8 cellular contexts compared by ENCODE assay signal in genomic region chr12:47757840-47758583, GRCh38. TPM values are rescaled to one million over a fixed set of nuclear protein-coding genes. Genes with fewer than 3 reads are reported as not detected.
DNase-seq lines count a peak whose midpoint lies in the region; ATAC-seq and TF ChIP-seq lines count a peak whose summit lies in the region.

No MANE protein-coding gene starts in this region.

- peaks cover 25% of the 10 kb centered on the region for H3K4me1 ChIP-seq in thymus (ENCODE audit: control insufficient read depth, insufficient read depth, low read length)

- ATAC-seq in central memory CD8-positive, alpha-beta T cell (replicated peaks; ENCODE audit: extremely low read depth, poor library complexity, severe bottlenecking): no peak
- ATAC-seq in GM19324 (IDR thresholded peaks at IDR 0.05; ENCODE audit: low FRiP score, unreplicated experiment): no peak

- H3K36me3 Mint-ChIP-seq in T-helper 2 cell treated with Interferon-gamma antibody and Interleukin-4, amounts not matched to agents 5 μg/mL and 100 μg/mL, for 36 hours (ENCODE audit: low read depth): no peaks in the 10 kb centered on the region
- peaks cover 2% of the 10 kb centered on the region for H3K36me3 Mint-ChIP-seq in central memory CD8-positive, alpha-beta T cell (ENCODE audit: insufficient read depth)

- no peak overlapping the region for H3K27ac ChIP-seq in thymus (ENCODE audit: low read depth)

- H3K4me1 Mint-ChIP-seq in T-helper 2 cell treated with Interferon-gamma antibody and Interleukin-4, amounts not matched to agents 5 μg/mL and 100 μg/mL, for 36 hours (ENCODE audit: low read depth): peaks cover 26% of the 10 kb centered on the region
- peaks cover 24% of the 10 kb centered on the region for H3K4me1 Mint-ChIP-seq in central memory CD8-positive, alpha-beta T cell

- peaks cover 7% of the 10 kb centered on the region for H3K27me3 Mint-ChIP-seq in T-helper 2 cell treated with Interferon-gamma antibody and Interleukin-4, amounts not matched to agents 5 μg/mL and 100 μg/mL, for 36 hours (ENCODE audit: low read depth)
- no peaks in the 10 kb centered on the region for H3K27me3 Mint-ChIP-seq in central memory CD8-positive, alpha-beta T cell

- H3K4me3 Mint-ChIP-seq in T-helper 2 cell treated with Interferon-gamma antibody and Interleukin-4, amounts not matched to agents 5 μg/mL and 100 μg/mL, for 36 hours: peak overlapping the region; percentile 58
- peak overlapping the region; percentile 70 for H3K4me3 Mint-ChIP-seq in central memory CD8-positive, alpha-beta T cell

- no peaks in the 10 kb centered on the region for H3K36me3 ChIP-seq in thymus (ENCODE audit: control insufficient read depth, insufficient read depth)

- no peak overlapping the region for H3K27ac Mint-ChIP-seq in T-helper 2 cell treated with Interferon-gamma antibody and Interleukin-4, amounts not matched to agents 5 μg/mL and 100 μg/mL, for 36 hours
- no peak overlapping the region for H3K27ac Mint-ChIP-seq in central memory CD8-positive, alpha-beta T cell (ENCODE audit: low read depth)

- H3K9me3 ChIP-seq in thymus (ENCODE audit: control insufficient read depth): no peaks in the 10 kb centered on the region

- no peaks in the 10 kb centered on the region for H3K9me3 Mint-ChIP-seq in T-helper 2 cell treated with Interferon-gamma antibody and Interleukin-4, amounts not matched to agents 5 μg/mL and 100 μg/mL, for 36 hours
- H3K9me3 Mint-ChIP-seq in central memory CD8-positive, alpha-beta T cell: no peaks in the 10 kb centered on the region

- H3K27me3 ChIP-seq in thymus (ENCODE audit: control insufficient read depth, insufficient read depth): peaks cover 3% of the 10 kb centered on the region

- no peak for DNase-seq in T-helper 2 cell treated with Interferon-gamma antibody and Interleukin-4, amounts not matched to agents 5 μg/mL and 100 μg/mL, for 36 hours (ENCODE audit: low spot score)
- DNase-seq in T-helper 2 cell (no peak), lower leg skin (ENCODE audit: low spot score in 2 of 2) (peak in 1 of 2 donors; percentile 87), NCI-H2227 treated with DMSO at 0.1 percent for 48 hours (lab: John Stamatoyannopoulos, UW) (no peak)
- no peak for DNase-seq in central memory CD8-positive, alpha-beta T cell (ENCODE audit: low spot score in 2 of 2)
- no peak for DNase-seq in activated CD4-positive, alpha-beta T cell treated with anti-CD3 and anti-CD28 coated beads, Interleukin-2, amount 50 U/mL, for 48 hours

- H3K4me3 ChIP-seq in lower leg skin (ENCODE audit: low read depth, poor library complexity, severe bottlenecking) (peak overlapping the region; percentile 37), thymus (ENCODE audit: low read length) (peak overlapping the region; percentile 57)

- intact Hi-C loops in lower leg skin (cut with DNase I; ENCODE audit: low total_unique reads): no loop called here

- WGBS in lower leg skin, 2 donors: 27 to 48% methylated on average over 11 to 20 of the region's 20 CpGs
- 58% methylated on average over 20 of the region's 20 CpGs for WGBS in thymus

- no peak for TF ChIP-seq POLR2A in lower leg skin (IDR thresholded peaks at IDR 0.05)

- TF ChIP-seq CTCF in lower leg skin (IDR thresholded peaks at IDR 0.05): no peak

RNA-seq across cellular contexts. Expression of gene RAPGEF3, which starts 0.7 kb away (rescaled TPM):
- total RNA-seq in lower leg skin: 10 to 100 TPM; 13.4 to 27.8 (median 18.9) TPM
- 20.9 TPM for polyA plus RNA-seq in thymus

RNA-seq across cellular contexts. Expression of gene SLC48A1, which starts 15.0 kb away (rescaled TPM):
- 10 to 100 TPM; 28.2 to 51.7 (median 48.6) TPM for total RNA-seq in lower leg skin
- 9.3 TPM for polyA plus RNA-seq in thymus

RNA-seq across cellular contexts. Expression of gene ENDOU, which starts 32.7 kb away (rescaled TPM):
- 10 to 100 TPM in 3 of 4 donors, 1 to 10 TPM in 1; 6.4 to 30.5 (median 17.8) TPM for total RNA-seq in lower leg skin
- 1.3 TPM for polyA plus RNA-seq in thymus

RNA-seq across cellular contexts. Expression of gene RPAP3, which starts 52.2 kb away (rescaled TPM):
- total RNA-seq in lower leg skin: 10 to 100 TPM in 1 of 4 donors, 1 to 10 TPM in 3; 6.8 to 13.0 (median 7.9) TPM
- polyA plus RNA-seq in thymus: 20.9 TPM
